ENCODE assay signal across 1 cellular context in genomic region chr5:147534172-147534951, GRCh38.
TF ChIP-seq lines count a peak whose summit lies in the region.

No MANE protein-coding gene starts in this region.

TF ChIP-seq in IMR-90, 13 proteins besides CTCF, POLR2A, EP300 and RAD21:
- TF ChIP-seq ELK1 (IDR thresholded peaks at IDR 0.05; ENCODE audit: borderline replicate concordance, low read depth, low read length), result no peak
- TF ChIP-seq RFX5 (IDR thresholded peaks at IDR 0.05; ENCODE audit: low read depth, low read length), result no peak
- no peak for TF ChIP-seq MAFK (IDR thresholded peaks at IDR 0.05; ENCODE audit: low read depth, low read length)
- no peak for TF ChIP-seq RCOR1 (IDR thresholded peaks at IDR 0.05; ENCODE audit: insufficient replicate concordance, low read length)
- TF ChIP-seq SMC3 (IDR thresholded peaks at IDR 0.05; ENCODE audit: low read depth, low read length), result no peak
- no peak for TF ChIP-seq MXI1 (IDR thresholded peaks at IDR 0.05; ENCODE audit: borderline replicate concordance, low read depth, low read length)
TF ChIP-seq in IMR-90: peak in this region for 0.
